ENCODE assay signal across 10 cellular contexts in the genomic region with DNA sequence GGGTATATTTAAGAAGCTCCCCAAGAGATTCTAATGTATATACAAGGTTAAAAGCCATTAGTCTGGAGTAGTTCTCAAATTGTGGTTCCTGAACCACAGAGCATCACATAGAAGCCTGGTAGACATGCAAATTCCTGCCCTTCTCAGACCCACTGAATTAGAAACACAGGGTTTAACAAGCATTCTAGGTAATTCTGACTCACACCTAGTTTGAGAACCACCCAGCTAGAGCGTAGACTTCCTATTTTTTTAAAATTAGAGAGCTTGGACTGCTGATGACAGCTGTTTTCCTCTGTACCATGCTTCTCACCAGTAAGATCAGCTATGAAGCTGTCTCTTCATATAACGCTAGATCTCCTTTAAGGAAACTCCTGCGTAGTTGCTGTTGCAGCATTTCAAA. TPM values are rescaled to one million over a fixed set of nuclear protein-coding genes. Genes with fewer than 3 reads are reported as not detected.
DNase-seq lines count a peak whose midpoint lies in the region; ATAC-seq and TF ChIP-seq lines count a peak whose summit lies in the region.
"Had no signal": no experiment of that assay in that cellular context is flagged by ENCODE, and none has a peak within 500 bp of the region (broad histone marks: within the 10 kb centered on the region; RNA-seq: fewer than 3 reads in every experiment).

No MANE protein-coding gene starts in this region.

- peaks cover 20% of the 10 kb centered on the region for H3K4me1 Mint-ChIP-seq in endodermal cell
- H3K4me1 Mint-ChIP-seq in mesothelial cell of epicardium = peaks cover 6% of the 10 kb centered on the region

- no peak overlapping the region for H2AFZ ChIP-seq in SK-N-SH (ENCODE audit: low read depth)

- H3K9me2 ChIP-seq in SK-N-SH = no peaks in the 10 kb centered on the region

- H3K4me1 ChIP-seq in endodermal cell (ENCODE audit: control insufficient read depth, insufficient read depth, low read length) = peaks cover 15% of the 10 kb centered on the region
- H3K4me1 ChIP-seq in SK-N-SH (ENCODE audit: control insufficient read depth in 1 of 2, insufficient read depth in 2 of 2, low read depth in 1 of 2, low read length in 1 of 2) = no peaks in the 10 kb centered on the region

- H3K27ac ChIP-seq in endodermal cell (ENCODE audit: low read depth, low read length) (no peak overlapping the region), SK-N-SH (ENCODE audit: low read depth in 2 of 2, low read length in 1 of 2) (no peak overlapping the region)

- H3K4me3 ChIP-seq in GM12864 (ENCODE audit: low read depth, low read length) (no peak overlapping the region), endodermal cell (ENCODE audit: low read length) (no peak overlapping the region), SK-N-SH (ENCODE audit: low read depth in 2 of 2, low read length in 1 of 2) (no peak overlapping the region), lower leg skin (ENCODE audit: low read depth, poor library complexity, severe bottlenecking) (no peak overlapping the region)

- no peak for TF ChIP-seq EP300 in SK-N-SH (IDR thresholded peaks at IDR 0.05; ENCODE audit: borderline replicate concordance in 1 of 2, low read depth in 1 of 2, low read length in 1 of 2)

- no peak for TF ChIP-seq POLR2A in lower leg skin (IDR thresholded peaks at IDR 0.05)

- H3K9me3 Mint-ChIP-seq in endodermal cell (no peaks in the 10 kb centered on the region), mesothelial cell of epicardium (no peaks in the 10 kb centered on the region)

- DNase-seq in GM12864 (ENCODE audit: low read depth) (peak; percentile 66), endodermal cell (peak; percentile 33), SK-N-SH (no peak), lower leg skin (ENCODE audit: low spot score in 2 of 2) (no peak), superior temporal gyrus (ENCODE audit: extremely low spot score) (no peak), mesothelial cell of epicardium (ENCODE audit: low spot score in 2 of 2, unreplicated experiment in 2 of 2) (no peak)
- DNase-seq: activated CD8-positive, alpha-beta memory T cell treated with anti-CD3 and anti-CD28 coated beads, Interleukin-2, amount 10 ng/mL, durations not matched to agents 7 days and 5 days; mesendoderm had no signal

- 95 to 100% methylated on average over 2 to 3 of the region's 3 CpGs for WGBS in endodermal cell (ENCODE audit: insufficient coverage in 1 of 2, insufficient read length in 1 of 2), 2 experiments
- 25% methylated on average over 3 of the region's 3 CpGs for WGBS in SK-N-SH (ENCODE audit: low lambda C conversion rate)
- 88 to 91% methylated on average over 3 of the region's 3 CpGs for WGBS in lower leg skin, 2 donors

- CTCF ChIA-PET in SK-N-SH (lab: Yijun Ruan, JAX) = no interaction called here

- H3K27me3 Mint-ChIP-seq in endodermal cell (ENCODE audit: insufficient read depth) (no peaks in the 10 kb centered on the region), mesothelial cell of epicardium (ENCODE audit: low read depth) (peaks cover 3% of the 10 kb centered on the region)
- H3K27me3 Mint-ChIP-seq: activated CD8-positive, alpha-beta memory T cell treated with anti-CD3 and anti-CD28 coated beads, Interleukin-2, amount 10 ng/mL, durations not matched to agents 7 days and 5 days had no signal

- H3K27ac Mint-ChIP-seq in endodermal cell (no peak overlapping the region), mesothelial cell of epicardium (no peak overlapping the region)
- H3K27ac Mint-ChIP-seq: activated CD8-positive, alpha-beta memory T cell treated with anti-CD3 and anti-CD28 coated beads, Interleukin-2, amount 10 ng/mL, durations not matched to agents 7 days and 5 days had no signal

- H3K36me3 ChIP-seq in endodermal cell (ENCODE audit: control insufficient read depth, insufficient read depth, low read length) (no peaks in the 10 kb centered on the region), SK-N-SH (replicated peaks in 1 of 2; ENCODE audit: control insufficient read depth in 1 of 2, insufficient read depth in 2 of 2, low read length in 1 of 2) (no peaks in the 10 kb centered on the region)

- POLR2A ChIA-PET in SK-N-SH (lab: Yijun Ruan, JAX) = no interaction called here

- no peak for TF ChIP-seq CTCF in GM12864 (IDR thresholded peaks at IDR 0.05; ENCODE audit: low read depth, low read length, missing control alignments)
- no peak for TF ChIP-seq CTCF in endodermal cell (conservative IDR thresholded peaks at IDR 0.05)
- TF ChIP-seq CTCF in SK-N-SH (IDR thresholded peaks at IDR 0.05) = no peak
- no peak for TF ChIP-seq CTCF in lower leg skin (IDR thresholded peaks at IDR 0.05)
- TF ChIP-seq CTCF in mesothelial cell of epicardium (IDR thresholded peaks at IDR 0.05; ENCODE audit: unreplicated experiment) = no peak

- H3K4me2 ChIP-seq in SK-N-SH = no peak overlapping the region

- no peaks in the 10 kb centered on the region for H3K79me2 ChIP-seq in SK-N-SH (ENCODE audit: insufficient read depth)

- H3K9ac ChIP-seq in endodermal cell (ENCODE audit: extremely low read depth, low read length, poor library complexity, severe bottlenecking) (no peak overlapping the region), SK-N-SH (no peak overlapping the region)

- H3K27me3 ChIP-seq in endodermal cell (ENCODE audit: control insufficient read depth, insufficient read depth, low read length, poor library complexity, severe bottlenecking) = no peaks in the 10 kb centered on the region
- peaks cover 20% of the 10 kb centered on the region for H3K27me3 ChIP-seq in SK-N-SH (ENCODE audit: insufficient read depth)

- ATAC-seq in GM21367 (IDR thresholded peaks at IDR 0.05; ENCODE audit: unreplicated experiment) (peak; percentile 88), HG03432 (IDR thresholded peaks at IDR 0.05; ENCODE audit: unreplicated experiment) (peak; percentile 82)
- ATAC-seq: activated CD8-positive, alpha-beta memory T cell treated with anti-CD3 and anti-CD28 coated beads, Interleukin-2, amount 10 ng/mL, durations not matched to agents 7 days and 5 days had no signal

- H3K4me3 Mint-ChIP-seq in endodermal cell = no peak overlapping the region
- H3K4me3 Mint-ChIP-seq in mesothelial cell of epicardium = no peak overlapping the region
- H3K4me3 Mint-ChIP-seq: activated CD8-positive, alpha-beta memory T cell treated with anti-CD3 and anti-CD28 coated beads, Interleukin-2, amount 10 ng/mL, durations not matched to agents 7 days and 5 days had no signal

- intact Hi-C loops in lower leg skin (cut with DNase I; ENCODE audit: low total_unique reads) = no loop called here

- no peaks in the 10 kb centered on the region for H3K9me3 ChIP-seq in endodermal cell (ENCODE audit: control insufficient read depth, low read length)
- no peaks in the 10 kb centered on the region for H3K9me3 ChIP-seq in SK-N-SH

- H3K36me3 Mint-ChIP-seq in endodermal cell (ENCODE audit: low read depth) = no peaks in the 10 kb centered on the region
- H3K36me3 Mint-ChIP-seq in mesothelial cell of epicardium = no peaks in the 10 kb centered on the region

- H4K20me1 ChIP-seq in SK-N-SH (ENCODE audit: insufficient read depth) = no peaks in the 10 kb centered on the region

- TF ChIP-seq RAD21 in SK-N-SH (IDR thresholded peaks at IDR 0.05; ENCODE audit: low read length) = no peak

- H3F3A ChIP-seq in SK-N-SH (replicated peaks; ENCODE audit: insufficient read depth) = no peaks in the 10 kb centered on the region

TF ChIP-seq in SK-N-SH, 30 proteins besides CTCF, POLR2A, EP300 and RAD21:
- TF ChIP-seq MEF2A (IDR thresholded peaks at IDR 0.05; ENCODE audit: borderline replicate concordance, low read depth) = no peak
- TF ChIP-seq FOXJ3 (CRISPR knock-in tag; IDR thresholded peaks at IDR 0.05) = no peak
- TF ChIP-seq, protein P1, sequence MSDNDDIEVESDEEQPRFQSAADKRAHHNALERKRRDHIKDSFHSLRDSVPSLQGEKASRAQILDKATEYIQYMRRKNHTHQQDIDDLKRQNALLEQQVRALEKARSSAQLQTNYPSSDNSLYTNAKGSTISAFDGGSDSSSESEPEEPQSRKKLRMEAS (IDR thresholded peaks at IDR 0.05; ENCODE audit: low read depth) = no peak
- TF ChIP-seq TAF1 (IDR thresholded peaks at IDR 0.05; ENCODE audit: borderline replicate concordance, low read depth, low read length) = no peak
TF ChIP-seq in SK-N-SH: peak in this region for 0.

RNA-seq across cellular contexts. Expression of a gene that starts 50.6 kb away (rescaled TPM):
- total RNA-seq in endodermal cell = 1 to 10 TPM; 5.6 to 6.9 TPM
- 8.7 TPM for polyA plus RNA-seq in endodermal cell (2013, experiment 1 of 2)
- 7.3 TPM for polyA plus RNA-seq in endodermal cell (2013, experiment 2 of 2)
- 0.55 and 0.67 TPM in 2 replicates for polyA plus RNA-seq in SK-N-SH (2012; rRNA removed)
- polyA plus RNA-seq in SK-N-SH (2012; cell fraction: cytosol; rRNA removed) = 0.55 and 0.71 TPM in 2 replicates
- polyA plus RNA-seq in SK-N-SH (2012; cell fraction: nucleus; rRNA removed) = 0.76 and 0.85 TPM in 2 replicates
- 10 to 100 TPM in 3 of 4 donors, 1 to 10 TPM in 1; 4.3 to 30.1 (median 15.5) TPM for total RNA-seq in lower leg skin
- total RNA-seq in mesothelial cell of epicardium = 8.7 to 9.8 TPM (median 8.7 TPM) in 3 replicates

Comparison
In these comparisons a context has a peak if more than half of its experiments do, and no peak if none do; other contexts are left out.
1. DNase-seq: peak in GM12864 (single experiment) and endodermal cell (single experiment); none in SK-N-SH (single experiment), lower leg skin (0 of 2), superior temporal gyrus (single experiment) and mesothelial cell of epicardium (0 of 2).